1 cellular context compared by ENCODE assay signal in genomic region chr1:962381-963350, GRCh38.
TF ChIP-seq lines count a peak whose summit lies in the region.

No MANE protein-coding gene starts in this region.

TF ChIP-seq in HCT116, 20 proteins besides CTCF, POLR2A, EP300 and RAD21 (continued from another document):
- TF ChIP-seq CEBPB (IDR thresholded peaks at IDR 0.05; ENCODE audit: low read depth) (no peak), EZH2 (IDR thresholded peaks at IDR 0.05) (no peak), EZH2phosphoT487 (IDR thresholded peaks at IDR 0.05; ENCODE audit: borderline replicate concordance) (no peak), POLR2AphosphoS5 (IDR thresholded peaks at IDR 0.05; ENCODE audit: low read depth, low read length) (no peak), REST (IDR thresholded peaks at IDR 0.05; ENCODE audit: low read depth) (no peak), JUND (IDR thresholded peaks at IDR 0.05) (no peak), CBX3 (IDR thresholded peaks at IDR 0.05; ENCODE audit: low read depth) (no peak), FOSL1 (IDR thresholded peaks at IDR 0.05; ENCODE audit: low read depth) (no peak), TCF7L2 (IDR thresholded peaks at IDR 0.05; ENCODE audit: borderline replicate concordance, extremely low read depth, insufficient read depth, insufficient read length) (no peak)
- TF ChIP-seq, protein P1, sequence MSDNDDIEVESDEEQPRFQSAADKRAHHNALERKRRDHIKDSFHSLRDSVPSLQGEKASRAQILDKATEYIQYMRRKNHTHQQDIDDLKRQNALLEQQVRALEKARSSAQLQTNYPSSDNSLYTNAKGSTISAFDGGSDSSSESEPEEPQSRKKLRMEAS (IDR thresholded peaks at IDR 0.05) = no peak
- TF ChIP-seq, protein P2, sequence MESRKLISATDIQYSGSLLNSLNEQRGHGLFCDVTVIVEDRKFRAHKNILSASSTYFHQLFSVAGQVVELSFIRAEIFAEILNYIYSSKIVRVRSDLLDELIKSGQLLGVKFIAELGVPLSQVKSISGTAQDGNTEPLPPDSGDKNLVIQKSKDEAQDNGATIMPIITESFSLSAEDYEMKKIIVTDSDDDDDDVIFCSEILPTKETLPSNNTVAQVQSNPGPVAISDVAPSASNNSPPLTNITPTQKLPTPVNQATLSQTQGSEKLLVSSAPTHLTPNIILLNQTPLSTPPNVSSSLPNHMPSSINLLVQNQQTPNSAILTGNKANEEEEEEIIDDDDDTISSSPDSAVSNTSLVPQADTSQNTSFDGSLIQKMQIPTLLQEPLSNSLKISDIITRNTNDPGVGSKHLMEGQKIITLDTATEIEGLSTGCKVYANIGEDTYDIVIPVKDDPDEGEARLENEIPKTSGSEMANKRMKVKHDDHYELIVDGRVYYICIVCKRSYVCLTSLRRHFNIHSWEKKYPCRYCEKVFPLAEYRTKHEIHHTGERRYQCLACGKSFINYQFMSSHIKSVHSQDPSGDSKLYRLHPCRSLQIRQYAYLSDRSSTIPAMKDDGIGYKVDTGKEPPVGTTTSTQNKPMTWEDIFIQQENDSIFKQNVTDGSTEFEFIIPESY (IDR thresholded peaks at IDR 0.05; ENCODE audit: extremely low read depth, insufficient replicate concordance, low read length) = no peak
TF ChIP-seq in HCT116: peak in this region for 0.
